ENCODE assay signal across 1 cellular context in genomic region chr14:34024768-34025144, GRCh38.
A peak's percentile ranks its signal among the peaks of the same experiment; 100 is the strongest.
TF ChIP-seq lines count a peak whose summit lies in the region.

No MANE protein-coding gene starts in this region.

TF ChIP-seq in HepG2, 621 proteins besides CTCF, POLR2A, EP300 and RAD21 (continues in another document):
- 0 out of 2 replicates have a peak, but pooled peaks have one; percentile 27 for TF ChIP-seq ZNF451 (CRISPR knock-in tag; IDR thresholded peaks at IDR 0.05)
- 0 out of 2 replicates have a peak, but pooled peaks have one; percentile 3 for TF ChIP-seq FOXK2 (IDR thresholded peaks at IDR 0.05)
- TF ChIP-seq FOSL1 (CRISPR knock-in tag; IDR thresholded peaks at IDR 0.05; ENCODE audit: borderline replicate concordance) = no peak
- TF ChIP-seq RFX1 (IDR thresholded peaks at IDR 0.05) = no peak
- TF ChIP-seq FOXC1 (CRISPR knock-in tag; IDR thresholded peaks at IDR 0.05; ENCODE audit: borderline replicate concordance) = no peak
- TF ChIP-seq KLF6 (CRISPR knock-in tag; IDR thresholded peaks at IDR 0.05) = 0 out of 2 replicates have a peak, but pooled peaks have one; percentile 32
- no peak for TF ChIP-seq FOXK1 (CRISPR knock-in tag; IDR thresholded peaks at IDR 0.05; ENCODE audit: borderline replicate concordance, low read depth)
- no peak for TF ChIP-seq LCORL (IDR thresholded peaks at IDR 0.05)
- TF ChIP-seq LCORL (CRISPR knock-in tag; IDR thresholded peaks at IDR 0.05) = peak; percentile 36; the same call in 1 of the 2 replicates
- TF ChIP-seq CEBPZ (IDR thresholded peaks at IDR 0.05; ENCODE audit: low read length) = no peak
- no peak for TF ChIP-seq BCL3 (CRISPR knock-in tag; IDR thresholded peaks at IDR 0.05)
- TF ChIP-seq HOMEZ (CRISPR knock-in tag; IDR thresholded peaks at IDR 0.05; ENCODE audit: low read depth) = 0 out of 2 replicates have a peak, but pooled peaks have one; percentile 9
- peak; percentile 50 for TF ChIP-seq DMAP1 (CRISPR knock-in tag; IDR thresholded peaks at IDR 0.05)
- no peak for TF ChIP-seq GTF3A (CRISPR knock-in tag; conservative IDR thresholded peaks at IDR 0.05)
- TF ChIP-seq ZNF101 (CRISPR knock-in tag; IDR thresholded peaks at IDR 0.05; ENCODE audit: borderline replicate concordance, low read depth) = 0 out of 2 replicates have a peak, but pooled peaks have one; percentile 5
- no peak for TF ChIP-seq REXO4 (CRISPR knock-in tag; IDR thresholded peaks at IDR 0.05; ENCODE audit: borderline replicate concordance)
- no peak for TF ChIP-seq ATF2 (CRISPR knock-in tag; IDR thresholded peaks at IDR 0.05)
- 0 out of 2 replicates have a peak, but pooled peaks have one; percentile 28 for TF ChIP-seq SNAI1 (CRISPR knock-in tag; IDR thresholded peaks at IDR 0.05; ENCODE audit: borderline replicate concordance)
- TF ChIP-seq ZNF790 (CRISPR knock-in tag; IDR thresholded peaks at IDR 0.05; ENCODE audit: borderline replicate concordance) = no peak
- TF ChIP-seq MZF1 (CRISPR knock-in tag; IDR thresholded peaks at IDR 0.05; ENCODE audit: borderline replicate concordance) = no peak
- TF ChIP-seq KLF12 (CRISPR knock-in tag; IDR thresholded peaks at IDR 0.05; ENCODE audit: borderline replicate concordance) = peak; percentile 68; the same call in 1 of the 2 replicates
- 0 out of 2 replicates have a peak, but pooled peaks have one; percentile 24 for TF ChIP-seq TRAFD1 (CRISPR knock-in tag; IDR thresholded peaks at IDR 0.05; ENCODE audit: borderline replicate concordance)
- 0 out of 2 replicates have a peak, but pooled peaks have one; percentile 48 for TF ChIP-seq ZFP90 (CRISPR knock-in tag; IDR thresholded peaks at IDR 0.05; ENCODE audit: borderline replicate concordance)
- TF ChIP-seq ZNF383 (CRISPR knock-in tag; IDR thresholded peaks at IDR 0.05; ENCODE audit: borderline replicate concordance) = no peak
- TF ChIP-seq BRCA1 (CRISPR knock-in tag; IDR thresholded peaks at IDR 0.05) = no peak
- TF ChIP-seq FOXA1 (IDR thresholded peaks at IDR 0.05) = no peak
- TF ChIP-seq FOXA1 (CRISPR knock-in tag; IDR thresholded peaks at IDR 0.05) = peak; percentile 61; the same call in 1 of the 2 replicates
- no peak for TF ChIP-seq ZNF34 (CRISPR knock-in tag; IDR thresholded peaks at IDR 0.05; ENCODE audit: borderline replicate concordance)
- TF ChIP-seq SOX13 (IDR thresholded peaks at IDR 0.05) = no peak
- TF ChIP-seq SOX13 (CRISPR knock-in tag; conservative IDR thresholded peaks at IDR 0.05 in 1 of 2, IDR thresholded peaks at IDR 0.05 in 1 of 2) = 0 out of 4 replicates have a peak, but pooled peaks of 1 of the 2 experiments have one; percentile 17
- no peak for TF ChIP-seq CHD2 (IDR thresholded peaks at IDR 0.05; ENCODE audit: low read depth, low read length)
- peak; percentile 58 for TF ChIP-seq CHD4 (IDR thresholded peaks at IDR 0.05; ENCODE audit: borderline replicate concordance, low read length)
- peak; percentile 40; the same call in 1 of the 2 replicates for TF ChIP-seq SKIL (CRISPR knock-in tag; IDR thresholded peaks at IDR 0.05; ENCODE audit: borderline replicate concordance)
- 0 out of 2 replicates have a peak, but pooled peaks have one; percentile 67 for TF ChIP-seq ZBTB49 (CRISPR knock-in tag; IDR thresholded peaks at IDR 0.05; ENCODE audit: borderline replicate concordance)
- TF ChIP-seq RBFOX2 (IDR thresholded peaks at IDR 0.05; ENCODE audit: low read depth, low read length) = no peak
- TF ChIP-seq HMG20B (CRISPR knock-in tag; conservative IDR thresholded peaks at IDR 0.05) = no peak
- no peak for TF ChIP-seq ZBTB20 (CRISPR knock-in tag; IDR thresholded peaks at IDR 0.05; ENCODE audit: borderline replicate concordance, low read depth)
- 0 out of 2 replicates have a peak, but pooled peaks have one; percentile 17 for TF ChIP-seq ZNF747 (CRISPR knock-in tag; IDR thresholded peaks at IDR 0.05; ENCODE audit: borderline replicate concordance)
- peak; percentile 25; the same call in 1 of the 2 replicates for TF ChIP-seq ZNF816 (CRISPR knock-in tag; IDR thresholded peaks at IDR 0.05; ENCODE audit: borderline replicate concordance)
- no peak for TF ChIP-seq ZNF710 (CRISPR knock-in tag; IDR thresholded peaks at IDR 0.05; ENCODE audit: borderline replicate concordance)
- 0 out of 2 replicates have a peak, but pooled peaks have one; percentile 13 for TF ChIP-seq GLI4 (CRISPR knock-in tag; IDR thresholded peaks at IDR 0.05; ENCODE audit: borderline replicate concordance)
- 0 out of 2 replicates have a peak, but pooled peaks have one; percentile 11 for TF ChIP-seq HOXA3 (CRISPR knock-in tag; IDR thresholded peaks at IDR 0.05)
- TF ChIP-seq USF2 (IDR thresholded peaks at IDR 0.05; ENCODE audit: low read depth, low read length) = no peak
- TF ChIP-seq USF2 (CRISPR knock-in tag; IDR thresholded peaks at IDR 0.05; ENCODE audit: borderline replicate concordance) = peak; percentile 24; the same call in 1 of the 2 replicates
- TF ChIP-seq ZNF30 (CRISPR knock-in tag; IDR thresholded peaks at IDR 0.05) = 0 out of 2 replicates have a peak, but pooled peaks have one; percentile 30
